Comparison of ENCODE assay signal across 1 cellular context in genomic region chr14:65290830-65291229, GRCh38.
TF ChIP-seq lines count a peak whose summit lies in the region.

No MANE protein-coding gene starts in this region.

TF ChIP-seq in GM23338, 12 proteins besides CTCF, POLR2A, EP300 and RAD21 (continued from another document):
- TF ChIP-seq REST (IDR thresholded peaks at IDR 0.05; ENCODE audit: unreplicated experiment) (no peak), JUNB (IDR thresholded peaks at IDR 0.05; ENCODE audit: unreplicated experiment) (no peak)
